ENCODE assay signal across 21 cellular contexts in genomic region chr5:59260973-59261372, GRCh38.
DNase-seq lines count a peak whose midpoint lies in the region; ATAC-seq, FAIRE-seq and TF ChIP-seq lines count a peak whose summit lies in the region.
"Had no signal": no experiment of that assay in that cellular context is flagged by ENCODE, and none has a peak within 500 bp of the region (broad histone marks: within the 10 kb centered on the region; RNA-seq: fewer than 3 reads in every experiment).

No MANE protein-coding gene starts in this region.

- no peak for TF ChIP-seq CTCF in pancreas (IDR thresholded peaks at IDR 0.05)

- H3K27me3 ChIP-seq in pancreas = no peaks in the 10 kb centered on the region
- H3K27me3 ChIP-seq: SJSA1 had no signal

- ATAC-seq in pancreas (no peak), GM19395 (IDR thresholded peaks at IDR 0.05; ENCODE audit: unreplicated experiment) (no peak)
- ATAC-seq: CD8-positive, alpha-beta T cell; HCT116 had no signal

- H3K36me3 ChIP-seq in pancreas = no peaks in the 10 kb centered on the region
- H3K36me3 ChIP-seq: SJSA1 had no signal

- DNase-seq in NCI-H69 (lab: John Stamatoyannopoulos, UW) (peak; percentile 23), foreskin melanocyte (peak; percentile 66), pancreas (no peak), NCI-H2171 (lab: John Stamatoyannopoulos, UW) (no peak), H4 (ENCODE audit: low spot score) (no peak)
- no peak for DNase-seq in stimulated activated CD4-positive, alpha-beta T cell treated with anti-CD3 and anti-CD28 coated beads, Interleukin-4, amount 100 ng/mL, for 1 hour
- DNase-seq: CD8-positive, alpha-beta T cell; MM.1S; NCI-H1694; NCI-H2029 treated with DMSO at 0.1 percent for 48 hours; NCI-H2227 treated with DMSO at 0.1 percent for 48 hours; NCI-H526 treated with DMSO at 0.1 percent for 48 hours; Right ventricle myocardium superior; RPMI8226 had no signal

- H3K4me1 ChIP-seq in pancreas = peaks cover 0 to 19% (median 14%) of the 10 kb centered on the region in 3 donors

- intact Hi-C loops in pancreas (cut with DNase I) = no loop called here

- H3K4me3 ChIP-seq in pancreas = no peak overlapping the region
- H3K4me3 ChIP-seq: SJSA1 had no signal

- FAIRE-seq in pancreas (lab: Jason Lieb, UNC) = peak; percentile 20
- FAIRE-seq: H1 had no signal

- no peak overlapping the region for H3K27ac ChIP-seq in pancreas
- H3K27ac ChIP-seq: C4-2B, HL-60, KMS-11, SJSA1 had no signal

- no peaks in the 10 kb centered on the region for H3K9me3 ChIP-seq in pancreas
- H3K9me3 ChIP-seq: SJSA1 had no signal

- 92 to 94% methylated on average over 1 of the region's 1 CpG for WGBS in pancreas, 2 donors

Comparison
In these comparisons a context has a peak if more than half of its experiments do, and no peak if none do; other contexts are left out.
1. DNase-seq: peak in NCI-H69 (single experiment) and foreskin melanocyte (single experiment); none in pancreas (0 of 6), NCI-H2171 (single experiment), H4 (single experiment) and stimulated activated CD4-positive, alpha-beta T cell treated with anti-CD3 and anti-CD28 coated beads, Interleukin-4, amount 100 ng/mL, for 1 hour (single experiment).